Comparison of ENCODE assay signal across 26 cellular contexts in the genomic region with DNA sequence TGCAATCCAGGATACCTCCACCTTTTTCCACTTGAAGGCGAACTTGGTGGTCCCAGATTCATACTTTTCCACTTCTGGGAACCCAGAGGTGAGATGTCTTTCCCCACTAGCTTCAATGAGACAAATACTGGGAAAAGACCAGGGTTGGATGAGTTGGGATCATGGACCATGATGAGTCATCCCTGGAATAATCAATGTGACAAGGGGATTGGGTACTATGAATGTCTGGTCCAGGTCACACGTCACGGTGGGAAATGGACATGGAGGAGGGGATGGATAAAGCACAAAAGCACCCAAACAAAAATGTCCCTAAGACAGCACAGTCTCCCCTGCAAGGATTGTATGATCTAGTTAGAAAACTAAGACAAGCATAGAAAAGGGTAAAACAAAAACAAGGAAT. TPM values are rescaled to one million over a fixed set of nuclear protein-coding genes. Genes with fewer than 3 reads are reported as not detected.
DNase-seq lines count a peak whose midpoint lies in the region; ATAC-seq, FAIRE-seq and TF ChIP-seq lines count a peak whose summit lies in the region.
"Had no signal": no experiment of that assay in that cellular context is flagged by ENCODE, and none has a peak within 500 bp of the region (broad histone marks: within the 10 kb centered on the region; RNA-seq: fewer than 3 reads in every experiment).

No MANE protein-coding gene starts in this region.

- TF ChIP-seq RAD21 in K562 (CRISPR knock-in tag; conservative IDR thresholded peaks at IDR 0.05 in 1 of 2, IDR thresholded peaks at IDR 0.05 in 1 of 2) = no peak

- H2AFZ ChIP-seq in K562 (ENCODE audit: low read depth, low read length) = no peak overlapping the region

- no TSS peak for BruUV-seq in K562 (replicated peaks; lab: Mats Ljungman, UMichigan)

- H3K27ac ChIP-seq in left ventricle myocardium inferior (replicated peaks) (peak overlapping the region; percentile 68), heart left ventricle (peak overlapping the region in 4 of 12 donors; percentile 55 to 73 (median 68)), K562 (ENCODE audit: extremely low read depth, low read depth, low read length) (no peak overlapping the region)
- H3K27ac ChIP-seq: 22Rv1; BLaER1 treated with 17β-estradiol and CSF1 and Interleukin-3, amounts not matched to agents 10 nM and 100 nM had no signal

- POLR2A ChIA-PET in K562 (lab: Yijun Ruan, JAX) = no interaction called here
- POLR2A ChIA-PET in activated CD4-positive, alpha-beta T cell treated with anti-CD3 and anti-CD28 coated beads for 36 hours (lab: Charles Lee) = no interaction called here

- no peak overlapping the region for H3K9ac ChIP-seq in K562 (ENCODE audit: insufficient read depth in 1 of 2, low read depth in 2 of 2, low read length in 2 of 2)
- H3K9ac ChIP-seq: BLaER1 treated with 17β-estradiol and CSF1 and Interleukin-3, amounts not matched to agents 10 nM and 100 nM had no signal

- no peaks in the 10 kb centered on the region for H3K27me3 ChIP-seq in left ventricle myocardium inferior (ENCODE audit: low read depth)
- no peaks in the 10 kb centered on the region for H3K27me3 ChIP-seq in heart left ventricle
- H3K27me3 ChIP-seq in K562 (ENCODE audit: control insufficient read depth in 2 of 2, insufficient read depth in 2 of 2, low read length in 2 of 2) = no peaks in the 10 kb centered on the region; a peak in 1 of 5 replicates
- H3K27me3 ChIP-seq: BLaER1 treated with 17β-estradiol and CSF1 and Interleukin-3, amounts not matched to agents 10 nM and 100 nM had no signal

- H3K9me3 Mint-ChIP-seq in glutamatergic neuron (ENCODE audit: unreplicated experiment) (no peaks in the 10 kb centered on the region), neural crest cell (no peaks in the 10 kb centered on the region)
- H3K9me3 Mint-ChIP-seq in activated CD4-positive, alpha-beta T cell treated with anti-CD3 and anti-CD28 coated beads for 36 hours (ENCODE audit: low read depth) = no peaks in the 10 kb centered on the region
- H3K9me3 Mint-ChIP-seq: CD4-positive, alpha-beta T cell; CD8-positive, alpha-beta memory T cell had no signal

- H3K4me3 Mint-ChIP-seq in glutamatergic neuron (ENCODE audit: unreplicated experiment) = peak overlapping the region; percentile 31
- no peak overlapping the region for H3K4me3 Mint-ChIP-seq in neural crest cell
- H3K4me3 Mint-ChIP-seq in activated CD4-positive, alpha-beta T cell treated with anti-CD3 and anti-CD28 coated beads for 36 hours = no peak overlapping the region
- H3K4me3 Mint-ChIP-seq: CD14-positive monocyte; CD4-positive, alpha-beta T cell; CD8-positive, alpha-beta memory T cell had no signal

- H3K4me1 Mint-ChIP-seq in glutamatergic neuron (ENCODE audit: low read depth, unreplicated experiment) = peaks cover 16% of the 10 kb centered on the region
- H3K4me1 Mint-ChIP-seq in neural crest cell = peaks cover 9% of the 10 kb centered on the region
- H3K4me1 Mint-ChIP-seq in activated CD4-positive, alpha-beta T cell treated with anti-CD3 and anti-CD28 coated beads for 36 hours = no peaks in the 10 kb centered on the region
- H3K4me1 Mint-ChIP-seq: CD8-positive, alpha-beta memory T cell had no signal

- no peaks in the 10 kb centered on the region for H3K36me3 ChIP-seq in left ventricle myocardium inferior
- no peaks in the 10 kb centered on the region for H3K36me3 ChIP-seq in heart left ventricle
- no peaks in the 10 kb centered on the region for H3K36me3 ChIP-seq in K562 (ENCODE audit: control insufficient read depth, insufficient read depth, low read length)
- H3K36me3 ChIP-seq: BE2C; BLaER1 treated with 17β-estradiol and CSF1 and Interleukin-3, amounts not matched to agents 10 nM and 100 nM; HAP-1 had no signal

- no peaks in the 10 kb centered on the region for H3K36me3 Mint-ChIP-seq in glutamatergic neuron (ENCODE audit: unreplicated experiment)
- H3K36me3 Mint-ChIP-seq in neural crest cell (ENCODE audit: low read depth) = no peaks in the 10 kb centered on the region
- H3K36me3 Mint-ChIP-seq in activated CD4-positive, alpha-beta T cell treated with anti-CD3 and anti-CD28 coated beads for 36 hours (ENCODE audit: low read depth) = no peaks in the 10 kb centered on the region
- H3K36me3 Mint-ChIP-seq: CD14-positive monocyte; CD8-positive, alpha-beta memory T cell had no signal

- TF ChIP-seq CTCF in left ventricle myocardium inferior (IDR thresholded peaks at IDR 0.05; ENCODE audit: borderline replicate concordance) (no peak), heart left ventricle (IDR thresholded peaks at IDR 0.05) (no peak), K562 (IDR thresholded peaks at IDR 0.05 in 2 of 3, conservative IDR thresholded peaks at IDR 0.05 in 1 of 3; ENCODE audit: insufficient read depth in 2 of 3, low read depth in 1 of 3, low read length in 3 of 3) (no peak), glutamatergic neuron (IDR thresholded peaks at IDR 0.05; ENCODE audit: partially characterized antibody, unreplicated experiment) (no peak), neural crest cell (conservative IDR thresholded peaks at IDR 0.05) (no peak)

- H3K4me1 ChIP-seq in left ventricle myocardium inferior = peaks cover 27% of the 10 kb centered on the region
- peaks cover 0 to 30% (median 4%) of the 10 kb centered on the region in 12 donors for H3K4me1 ChIP-seq in heart left ventricle
- no peaks in the 10 kb centered on the region; a peak in 1 of 5 replicates for H3K4me1 ChIP-seq in K562 (replicated peaks in 1 of 2; ENCODE audit: control insufficient read depth in 2 of 2, insufficient read depth in 2 of 2, low read length in 2 of 2)
- H3K4me1 ChIP-seq: BE2C, HAP-1 had no signal

- FAIRE-seq in K562 (lab: Jason Lieb, UNC) = no peak
- FAIRE-seq: A204.1, D721Med, H54 had no signal

- intact Hi-C loops in left ventricle myocardium inferior (cut with micrococcal nuclease) (no loop called here), heart left ventricle (cut with DNase I) (no loop called here), K562 (cut with micrococcal nuclease) (no loop called here)
- intact Hi-C loops in activated CD4-positive, alpha-beta T cell treated with anti-CD3 and anti-CD28 coated beads for 36 hours (cut with DNase I, micrococcal nuclease) = no loop called here

- TF ChIP-seq POLR2A in heart left ventricle (IDR thresholded peaks at IDR 0.05) (no peak), K562 (conservative IDR thresholded peaks at IDR 0.05) (no peak)

- H3K9me1 ChIP-seq in K562 (ENCODE audit: control insufficient read depth, insufficient read depth, low read length) = no peaks in the 10 kb centered on the region

- H3K27me3 Mint-ChIP-seq in glutamatergic neuron (ENCODE audit: unreplicated experiment) = peaks cover 1% of the 10 kb centered on the region
- no peaks in the 10 kb centered on the region for H3K27me3 Mint-ChIP-seq in neural crest cell (ENCODE audit: low read depth)
- H3K27me3 Mint-ChIP-seq in activated CD4-positive, alpha-beta T cell treated with anti-CD3 and anti-CD28 coated beads for 36 hours = peaks cover 12% of the 10 kb centered on the region

- H3K9me3 ChIP-seq in left ventricle myocardium inferior (replicated peaks) (no peaks in the 10 kb centered on the region), heart left ventricle (no peaks in the 10 kb centered on the region), K562 (replicated peaks; ENCODE audit: control insufficient read depth, insufficient read depth, low read depth, low read length) (no peaks in the 10 kb centered on the region)
- H3K9me3 ChIP-seq: BE2C; BLaER1 treated with 17β-estradiol and CSF1 and Interleukin-3, amounts not matched to agents 10 nM and 100 nM; HAP-1 had no signal

- H3K79me2 ChIP-seq in K562 (ENCODE audit: control insufficient read depth, insufficient read depth, low read length) = no peaks in the 10 kb centered on the region

- 87 to 91% (median 88%) methylated on average over 3 of the region's 3 CpGs for WGBS in heart left ventricle, 4 donors
- 15% methylated on average over 3 of the region's 3 CpGs for WGBS in K562 (ENCODE audit: insufficient coverage, low coverage, missing lambda C conversion rate)

- no peak overlapping the region for H3K4me2 ChIP-seq in K562 (ENCODE audit: insufficient read depth, low read length)
- H3K4me2 ChIP-seq: BLaER1 treated with 17β-estradiol and CSF1 and Interleukin-3, amounts not matched to agents 10 nM and 100 nM had no signal

- in situ Hi-C loops in K562 (cut with MboI) = no loop called here

- H3K27ac Mint-ChIP-seq in glutamatergic neuron (ENCODE audit: unreplicated experiment) (peak overlapping the region; percentile 5), neural crest cell (ENCODE audit: unreplicated experiment) (peak overlapping the region; percentile 57)
- no peak overlapping the region for H3K27ac Mint-ChIP-seq in activated CD4-positive, alpha-beta T cell treated with anti-CD3 and anti-CD28 coated beads for 36 hours
- H3K27ac Mint-ChIP-seq: CD4-positive, alpha-beta T cell had no signal

- DNase-seq in left ventricle myocardium inferior (no peak), heart left ventricle (no peak), K562 (ENCODE audit: extremely low read depth in 1 of 4, low spot score in 3 of 4) (no peak), glutamatergic neuron (no peak), neural crest cell (ENCODE audit: low read depth, low spot score) (no peak), NCI-H345 treated with DMSO at 0.1 percent for 48 hours (lab: John Stamatoyannopoulos, UW; ENCODE audit: unreplicated experiment) (no peak)
- no peak for DNase-seq in activated CD4-positive, alpha-beta T cell treated with anti-CD3 and anti-CD28 coated beads for 36 hours
- DNase-seq: ACHN; AML-193; BE2C; CD4-positive, alpha-beta T cell; CD8-positive, alpha-beta memory T cell; DMS 273 treated with DMSO at 0.1 percent for 48 hours; DMS79; EL; GDM1; GOT3 had no signal

- CTCF ChIA-PET in K562 (lab: Yijun Ruan, JAX; ENCODE audit: low intra/inter-chr PET ratio) = no interaction called here
- CTCF ChIA-PET in activated CD4-positive, alpha-beta T cell treated with anti-CD3 and anti-CD28 coated beads for 36 hours (lab: Charles Lee) = no interaction called here

- no peak for ATAC-seq in heart left ventricle
- no peak for ATAC-seq in K562
- ATAC-seq in GM18858 (IDR thresholded peaks at IDR 0.05; ENCODE audit: unreplicated experiment) = no peak
- no peak for ATAC-seq in activated CD4-positive, alpha-beta T cell treated with anti-CD3 and anti-CD28 coated beads for 36 hours
- ATAC-seq: GM12878 had no signal

- no peaks in the 10 kb centered on the region for H4K20me1 ChIP-seq in K562 (replicated peaks; ENCODE audit: control insufficient read depth, insufficient read depth, low read length)
- H4K20me1 ChIP-seq: BLaER1 treated with 17β-estradiol and CSF1 and Interleukin-3, amounts not matched to agents 10 nM and 100 nM had no signal

- H3K4me3 ChIP-seq in left ventricle myocardium inferior = no peak overlapping the region
- no peak overlapping the region for H3K4me3 ChIP-seq in heart left ventricle
- no peak overlapping the region for H3K4me3 ChIP-seq in K562
- H3K4me3 ChIP-seq: BLaER1 treated with 17β-estradiol and CSF1 and Interleukin-3, amounts not matched to agents 10 nM and 100 nM; GM12878; HAP-1 had no signal

- no peak for TF ChIP-seq EP300 in K562 (IDR thresholded peaks at IDR 0.05; ENCODE audit: low read length)

RNA-seq across cellular contexts. Expression of a gene that starts 12.3 kb away (rescaled TPM):
- 896 TPM for total RNA-seq in left ventricle myocardium inferior
- total RNA-seq in heart left ventricle = 1,000 to 10,000 TPM in 5 of 9 donors, 100 to 1,000 TPM in 4; 380 to 1,440 (median 1,065) TPM
- polyA plus RNA-seq in heart left ventricle = 100 to 1,000 TPM; 355 to 380 TPM
- total RNA-seq in K562 (2011; cell fraction: chromatin; rRNA removed; ENCODE audit: low replicate concordance) = 34.5 and 47.6 TPM in 2 replicates
- 16.0 and 16.1 TPM in 2 replicates for total RNA-seq in K562 (2011; cell fraction: nucleolus; rRNA removed)
- total RNA-seq in K562 (2011; cell fraction: nucleoplasm; rRNA removed) = 36.1 and 59.8 TPM in 2 replicates
- 4.4 and 4.5 TPM in 2 replicates for total RNA-seq in K562 (2014; rRNA removed)
- total RNA-seq in K562 (2014; rRNA removed; fragmentation: Illumina TruSeq; extraction: Trizol) = 7.1 and 7.2 TPM in 2 replicates
- total RNA-seq in K562 (2015; rRNA removed; fragmentation: Illumina TruSeq; extraction: Trizol) = 6.5 and 7.2 TPM in 2 replicates
- 6.2 and 7.1 TPM in 2 replicates for total RNA-seq in K562 (2021)
- 10.9 and 13.3 TPM in 2 replicates for polyA plus RNA-seq in K562 (2011; rRNA removed)
- 6.2 and 8.7 TPM in 2 replicates for polyA plus RNA-seq in K562 (2011; cell fraction: cytosol; rRNA removed)
- polyA plus RNA-seq in K562 (2011; cell fraction: nucleus; rRNA removed) = 12.8 and 13.8 TPM in 2 replicates
- polyA plus RNA-seq in K562 (2012) = 5.5 and 7.0 TPM in 2 replicates
- 7.7 and 8.4 TPM in 2 replicates for polyA plus RNA-seq in K562 (2014; fragmentation: Illumina TruSeq; extraction: Trizol)
- polyA plus RNA-seq in K562 (2014; fragmentation: Nextera tagmentation; extraction: Ambion mirVana) = 1 to 10 TPM; 2.0 to 2.8 TPM
- 5.1 and 6.7 TPM in 2 replicates for polyA plus RNA-seq in K562 (2014; rRNA removed)
- polyA minus RNA-seq in K562 (2011; rRNA and poly(A)+ RNA removed) = 19.0 and 21.4 TPM in 2 replicates
- polyA minus RNA-seq in K562 (2011; cell fraction: cytosol; rRNA and poly(A)+ RNA removed) = 8.4 and 8.6 TPM in 2 replicates
- 10.8 and 16.0 TPM in 2 replicates for polyA minus RNA-seq in K562 (2011; cell fraction: nucleus; rRNA and poly(A)+ RNA removed)
- total RNA-seq in glutamatergic neuron (ENCODE audit: unreplicated experiment) = 221 TPM
- total RNA-seq in neural crest cell = 15.3 and 15.8 TPM in 2 replicates
- 1 to 10 TPM in 1 of 2 experiments, under 1 TPM in 1; 0.69 to 1.0 TPM for total RNA-seq in activated CD4-positive, alpha-beta T cell treated with anti-CD3 and anti-CD28 coated beads for 36 hours
